In the genomic region with DNA sequence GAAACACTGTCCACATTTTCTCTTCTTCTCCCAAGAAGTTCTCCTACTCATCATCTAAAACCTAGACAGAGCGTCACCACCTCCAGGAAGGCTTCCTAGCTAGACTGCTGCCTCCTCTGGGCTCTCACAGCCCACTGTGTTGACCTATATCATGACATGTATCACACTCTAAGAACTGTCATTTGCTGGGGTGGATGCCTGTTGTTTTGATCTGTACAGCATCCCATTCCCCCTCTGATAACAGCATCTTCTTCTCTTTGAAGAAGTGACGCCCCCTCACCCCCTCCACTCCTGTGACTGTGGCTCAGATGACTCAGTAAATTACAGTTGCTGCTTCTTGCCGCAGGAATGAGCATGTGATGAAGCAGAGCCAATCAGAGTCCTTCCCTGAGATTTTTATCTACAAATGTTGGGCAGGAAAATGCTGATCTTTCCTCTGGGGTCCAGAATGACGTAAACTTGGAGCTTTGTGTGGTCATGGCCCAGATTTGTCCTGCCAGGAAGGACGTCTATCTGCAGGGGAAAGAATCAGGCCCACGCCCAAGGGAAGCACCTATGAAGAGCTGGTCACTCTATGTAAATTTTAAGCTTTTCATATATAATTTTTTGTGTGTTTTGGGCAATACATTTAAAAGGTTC, we compare ENCODE assay signal across 10 cellular contexts. TPM values are rescaled to one million over a fixed set of nuclear protein-coding genes. Genes with fewer than 3 reads are reported as not detected.
DNase-seq lines count a peak whose midpoint lies in the region; ATAC-seq and TF ChIP-seq lines count a peak whose summit lies in the region.
"Had no signal": no experiment of that assay in that cellular context is flagged by ENCODE, and none has a peak within 500 bp of the region (broad histone marks: within the 10 kb centered on the region; RNA-seq: fewer than 3 reads in every experiment).

No MANE protein-coding gene starts in this region.

- H2BK20ac ChIP-seq in IMR-90 (ENCODE audit: low read depth, low read length) = no peak overlapping the region

- no TSS peak for BruUV-seq in IMR-90 (replicated peaks; lab: Mats Ljungman, UMichigan)

- intact Hi-C loops in IMR-90 (cut with micrococcal nuclease) = no loop called here

- H4K20me1 ChIP-seq in IMR-90 (ENCODE audit: insufficient read depth, low read length) = no peaks in the 10 kb centered on the region

- no peak overlapping the region for H2AFZ ChIP-seq in IMR-90 (replicated peaks; ENCODE audit: low read length, poor library complexity)

- H3K9me1 ChIP-seq in IMR-90 (ENCODE audit: insufficient read depth, low read length) = no peaks in the 10 kb centered on the region

- no peak overlapping the region for H2BK15ac ChIP-seq in IMR-90 (ENCODE audit: low read depth, low read length)

- dilution Hi-C loops in IMR-90 (cut with HindIII; ENCODE audit: low sequenced_read_pairs, unreplicated experiment) = no loop called here

- no peaks in the 10 kb centered on the region for H3K36me3 Mint-ChIP-seq in activated CD8-positive, alpha-beta T cell treated with anti-CD3 and anti-CD28 coated beads, Interleukin-2, amount 10 ng/mL, durations not matched to agents 7 days and 5 days (ENCODE audit: low read depth)
- no peaks in the 10 kb centered on the region for H3K36me3 Mint-ChIP-seq in stimulated activated memory B cell treated with anti-CD40 and anti-IgM and Interleukin-4, amounts not matched to agents 10 μg/mL and 1 μg/mL and 100 μg/mL, for 72 hours

- H2AK5ac ChIP-seq in IMR-90 (ENCODE audit: low read depth, low read length) = no peak overlapping the region

- no peak overlapping the region for H4K91ac ChIP-seq in IMR-90 (ENCODE audit: insufficient read depth, low read depth, low read length)

- in situ Hi-C loops in IMR-90 (cut with MboI; ENCODE audit: low sequenced_read_pairs) = no loop called here

- peaks cover 3% of the 10 kb centered on the region for H3K4me1 Mint-ChIP-seq in activated CD8-positive, alpha-beta T cell treated with anti-CD3 and anti-CD28 coated beads, Interleukin-2, amount 10 ng/mL, durations not matched to agents 7 days and 5 days (ENCODE audit: low read depth)
- H3K4me1 Mint-ChIP-seq in stimulated activated memory B cell treated with anti-CD40 and anti-IgM and Interleukin-4, amounts not matched to agents 10 μg/mL and 1 μg/mL and 100 μg/mL, for 72 hours = no peaks in the 10 kb centered on the region
- H3K4me1 Mint-ChIP-seq: CD4-positive, alpha-beta memory T cell had no signal

- TF ChIP-seq RAD21 in IMR-90 (IDR thresholded peaks at IDR 0.05; ENCODE audit: low read length) = no peak

- H3K79me1 ChIP-seq in IMR-90 (ENCODE audit: low read depth in 1 of 2, low read length in 2 of 2) = no peaks in the 10 kb centered on the region

- H3K27ac ChIP-seq in AG04450 (ENCODE audit: low read depth, low read length) (no peak overlapping the region), IMR-90 (ENCODE audit: insufficient read depth, low read length) (no peak overlapping the region), foreskin keratinocyte (no peak overlapping the region)

- H3K4me2 ChIP-seq in IMR-90 (ENCODE audit: low read depth, low read length) = no peak overlapping the region

- no peak overlapping the region for H2AK9ac ChIP-seq in IMR-90 (replicated peaks; ENCODE audit: low read depth, low read length, poor library complexity)

- H3K27me3 ChIP-seq in AG04450 (ENCODE audit: control insufficient read depth, insufficient read depth, low read length) (peaks cover 4% of the 10 kb centered on the region), IMR-90 (ENCODE audit: control insufficient read depth, insufficient read depth, low read length) (peaks cover 16% of the 10 kb centered on the region), foreskin keratinocyte (peaks cover 3% of the 10 kb centered on the region)

- no peak overlapping the region for H2BK5ac ChIP-seq in IMR-90 (ENCODE audit: low read depth, low read length, poor library complexity, severe bottlenecking)

- no peak overlapping the region for H3K4ac ChIP-seq in IMR-90 (ENCODE audit: low read depth, low read length)

- H4K5ac ChIP-seq in IMR-90 (ENCODE audit: low read depth, low read length) = no peak overlapping the region

- CTCF ChIA-PET in AG04450 (lab: Charles Lee) = interaction anchor here (0.5 to 0.7 kb wide), 2 partner anchors 63 to 101 kb away, joined by 3 read pairs; no protein-coding TSS in a partner anchor
- CTCF ChIA-PET in IMR-90 (lab: Yijun Ruan, JAX) = interaction anchor here (0.5 kb wide), 1 partner anchor 93 kb away, joined by 3 read pairs; no protein-coding TSS in a partner anchor
- CTCF ChIA-PET in activated CD8-positive, alpha-beta T cell treated with anti-CD3 and anti-CD28 coated beads, Interleukin-2, amount 10 ng/mL, durations not matched to agents 7 days and 5 days (lab: Charles Lee) = no interaction called here

- H3K4me1 ChIP-seq in IMR-90 (ENCODE audit: control insufficient read depth, insufficient read depth, low read length) = no peaks in the 10 kb centered on the region
- no peaks in the 10 kb centered on the region for H3K4me1 ChIP-seq in foreskin keratinocyte

- no peak overlapping the region for H2BK120ac ChIP-seq in IMR-90 (ENCODE audit: low read depth, low read length)

- no peak for TF ChIP-seq CTCF in AG04450 (IDR thresholded peaks at IDR 0.05; ENCODE audit: low read depth, low read length)
- TF ChIP-seq CTCF in IMR-90 (conservative IDR thresholded peaks at IDR 0.05; ENCODE audit: low read depth, low read length) = no peak
- no peak for TF ChIP-seq CTCF in foreskin keratinocyte (conservative IDR thresholded peaks at IDR 0.05)

- no peak overlapping the region for H3K9ac ChIP-seq in IMR-90 (ENCODE audit: low read depth, low read length)

- H3K23ac ChIP-seq in IMR-90 (ENCODE audit: low read depth, low read length) = no peak overlapping the region

- WGBS in IMR-90 (ENCODE audit: extremely low coverage in 2 of 2, insufficient read length in 1 of 2), 2 experiments = 0% methylated on average over 1 of the region's 6 CpGs; no CpG with 5 or more reads in 1 of the 2 experiments

- no peak overlapping the region for H3K14ac ChIP-seq in IMR-90 (replicated peaks; ENCODE audit: low read depth, low read length)

- no peak overlapping the region for H3K56ac ChIP-seq in IMR-90 (ENCODE audit: extremely low read depth, insufficient read depth, low read length)

- no peak for TF ChIP-seq POLR2A in IMR-90 (IDR thresholded peaks at IDR 0.05; ENCODE audit: low read depth, low read length)

- peaks cover 1% of the 10 kb centered on the region for H3K9me3 Mint-ChIP-seq in activated CD8-positive, alpha-beta T cell treated with anti-CD3 and anti-CD28 coated beads, Interleukin-2, amount 10 ng/mL, durations not matched to agents 7 days and 5 days (ENCODE audit: insufficient read depth)
- H3K9me3 Mint-ChIP-seq in stimulated activated memory B cell treated with anti-CD40 and anti-IgM and Interleukin-4, amounts not matched to agents 10 μg/mL and 1 μg/mL and 100 μg/mL, for 72 hours = peaks cover 5% of the 10 kb centered on the region

- peak; percentile 2 for DNase-seq in AG04450 (ENCODE audit: low read depth, low spot score)
- DNase-seq in IMR-90 = peak; percentile 68
- DNase-seq in activated CD8-positive, alpha-beta T cell treated with anti-CD3 and anti-CD28 coated beads, Interleukin-2, amount 10 ng/mL, durations not matched to agents 7 days and 5 days = peak; percentile 20
- peak; percentile 23 to 57 for DNase-seq in foreskin keratinocyte
- DNase-seq in NCI-H187 (lab: John Stamatoyannopoulos, UW) = no peak
- no peak for DNase-seq in foreskin melanocyte
- DNase-seq: NCI-H1417 had no signal

- H3K36me3 ChIP-seq in IMR-90 (ENCODE audit: control insufficient read depth, insufficient read depth, low read length) = no peaks in the 10 kb centered on the region

- no peak overlapping the region for H3K18ac ChIP-seq in IMR-90 (ENCODE audit: low read depth, low read length)

- H3K4me3 ChIP-seq in AG04450 (ENCODE audit: low read depth, low read length) (no peak overlapping the region), IMR-90 (ENCODE audit: insufficient read depth, low read depth, low read length) (no peak overlapping the region)

- no peak overlapping the region for H3K27ac Mint-ChIP-seq in activated CD8-positive, alpha-beta T cell treated with anti-CD3 and anti-CD28 coated beads, Interleukin-2, amount 10 ng/mL, durations not matched to agents 7 days and 5 days
- no peak overlapping the region for H3K27ac Mint-ChIP-seq in stimulated activated memory B cell treated with anti-CD40 and anti-IgM and Interleukin-4, amounts not matched to agents 10 μg/mL and 1 μg/mL and 100 μg/mL, for 72 hours
- H3K27ac Mint-ChIP-seq: CD4-positive, alpha-beta memory T cell had no signal

- ATAC-seq in IMR-90 (ENCODE audit: low read depth) (peak; percentile 11; the same call in 1 of the 2 replicates), foreskin keratinocyte (peak; percentile 29), GM18868 (IDR thresholded peaks at IDR 0.05; ENCODE audit: unreplicated experiment) (no peak)
- no peak for ATAC-seq in activated CD8-positive, alpha-beta T cell treated with anti-CD3 and anti-CD28 coated beads, Interleukin-2, amount 10 ng/mL, durations not matched to agents 7 days and 5 days
- ATAC-seq in stimulated activated memory B cell treated with anti-CD40 and anti-IgM and Interleukin-4, amounts not matched to agents 10 μg/mL and 1 μg/mL and 100 μg/mL, for 72 hours = no peak

- H3K4me3 Mint-ChIP-seq in activated CD8-positive, alpha-beta T cell treated with anti-CD3 and anti-CD28 coated beads, Interleukin-2, amount 10 ng/mL, durations not matched to agents 7 days and 5 days = no peak overlapping the region
- no peak overlapping the region for H3K4me3 Mint-ChIP-seq in stimulated activated memory B cell treated with anti-CD40 and anti-IgM and Interleukin-4, amounts not matched to agents 10 μg/mL and 1 μg/mL and 100 μg/mL, for 72 hours
- H3K4me3 Mint-ChIP-seq: CD4-positive, alpha-beta memory T cell had no signal

- peaks cover 17% of the 10 kb centered on the region for H3K27me3 Mint-ChIP-seq in activated CD8-positive, alpha-beta T cell treated with anti-CD3 and anti-CD28 coated beads, Interleukin-2, amount 10 ng/mL, durations not matched to agents 7 days and 5 days (ENCODE audit: low read depth)
- peaks cover 31% of the 10 kb centered on the region for H3K27me3 Mint-ChIP-seq in stimulated activated memory B cell treated with anti-CD40 and anti-IgM and Interleukin-4, amounts not matched to agents 10 μg/mL and 1 μg/mL and 100 μg/mL, for 72 hours

- H3K9me3 ChIP-seq in AG04450 (ENCODE audit: control insufficient read depth, insufficient read depth, low read length) = peaks cover 7% of the 10 kb centered on the region; the same call in 1 of the 2 replicates
- peaks cover 3% of the 10 kb centered on the region; the same call in 1 of the 2 replicates for H3K9me3 ChIP-seq in IMR-90 (ENCODE audit: control insufficient read depth, insufficient read depth, low read length)

- no peak overlapping the region for H4K8ac ChIP-seq in IMR-90 (ENCODE audit: low read depth in 2 of 2, low read length in 2 of 2)

- POLR2A ChIA-PET in AG04450 (lab: Yijun Ruan, JAX) = interaction anchor here (0.5 kb wide), 1 partner anchor 177 kb away, joined by 3 read pairs; no protein-coding TSS in a partner anchor
- POLR2A ChIA-PET in IMR-90 (lab: Charles Lee; ENCODE audit: unreplicated experiment) = no interaction called here
- POLR2A ChIA-PET in activated CD8-positive, alpha-beta T cell treated with anti-CD3 and anti-CD28 coated beads, Interleukin-2, amount 10 ng/mL, durations not matched to agents 7 days and 5 days (lab: Charles Lee) = no interaction called here

RNA-seq across cellular contexts. Expression of gene FOXO6, which starts 28.0 kb away (rescaled TPM):
- polyA plus RNA-seq in AG04450 (2011; rRNA removed) (not detected in 2 replicates), IMR-90 (2012; rRNA removed) (not detected in 2 replicates), foreskin keratinocyte (0.04 and 0.11 TPM in 2 replicates)
- polyA minus RNA-seq in AG04450 (2011; rRNA and poly(A)+ RNA removed) = not detected in 2 replicates
- total RNA-seq in IMR-90 (2012; rRNA removed) (not detected in 2 replicates), foreskin keratinocyte (0.07 TPM in 1 of 2 replicates, not detected in the other)
- polyA plus RNA-seq in IMR-90 (2012; cell fraction: cytosol; rRNA removed) = not detected in 2 replicates
- polyA plus RNA-seq in IMR-90 (2012; cell fraction: nucleus; rRNA removed; ENCODE audit: low replicate concordance) = 0.03 TPM in 1 of 2 replicates, not detected in the other
- under 1 TPM; 0.24 to 0.31 TPM for total RNA-seq in activated CD8-positive, alpha-beta T cell treated with anti-CD3 and anti-CD28 coated beads, Interleukin-2, amount 10 ng/mL, durations not matched to agents 7 days and 5 days
- total RNA-seq: CD4-positive, alpha-beta memory T cell had no signal
- polyA plus RNA-seq: CD4-positive, alpha-beta memory T cell had no signal

Comparison
In these comparisons a context has a peak if more than half of its experiments do, and no peak if none do; other contexts are left out.
1. DNase-seq: peak in AG04450 (single experiment), IMR-90 (single experiment), activated CD8-positive, alpha-beta T cell treated with anti-CD3 and anti-CD28 coated beads, Interleukin-2, amount 10 ng/mL, durations not matched to agents 7 days and 5 days (single experiment) and foreskin keratinocyte (2 of 2); none in NCI-H187 (0 of 2) and foreskin melanocyte (single experiment).
2. ATAC-seq: peak in IMR-90 (single experiment) and foreskin keratinocyte (single experiment); none in activated CD8-positive, alpha-beta T cell treated with anti-CD3 and anti-CD28 coated beads, Interleukin-2, amount 10 ng/mL, durations not matched to agents 7 days and 5 days (single experiment), GM18868 (single experiment) and stimulated activated memory B cell treated with anti-CD40 and anti-IgM and Interleukin-4, amounts not matched to agents 10 μg/mL and 1 μg/mL and 100 μg/mL, for 72 hours (single experiment).